8 cellular contexts compared by ENCODE assay signal in the genomic region with DNA sequence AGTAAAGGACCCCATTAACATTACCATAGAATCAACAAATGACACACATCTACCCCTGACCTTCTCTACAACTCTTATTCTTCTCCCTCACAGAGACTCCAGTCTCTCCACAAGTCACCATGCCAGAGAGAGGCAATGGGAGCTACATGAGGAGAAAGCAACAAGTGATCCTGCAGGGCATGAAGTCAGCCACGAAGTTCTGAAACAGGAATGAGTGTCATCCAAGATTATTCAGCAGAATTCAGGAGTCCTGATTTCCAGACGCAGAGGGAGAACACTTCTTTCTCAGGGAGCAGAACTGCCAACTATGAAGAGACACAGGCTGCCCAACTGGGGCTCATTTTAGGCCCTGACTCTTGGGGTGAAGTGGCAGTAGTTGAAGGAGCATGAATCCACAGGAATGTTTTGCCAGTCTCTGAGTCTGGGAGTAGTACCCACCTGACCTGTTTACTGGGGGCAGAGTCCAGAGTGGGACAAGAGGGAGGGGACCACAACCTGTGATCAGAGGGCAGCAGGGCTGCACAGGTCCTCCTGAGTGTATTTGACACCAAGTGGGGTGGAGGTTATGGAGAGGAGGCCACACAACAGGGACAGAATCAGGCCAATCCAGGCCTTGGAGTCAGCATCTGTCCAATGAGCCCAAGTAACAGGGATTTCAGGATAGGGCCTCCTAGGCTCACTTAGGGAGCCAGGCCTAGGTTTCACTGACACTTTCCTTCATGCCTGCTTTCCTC. TPM values are rescaled to one million over a fixed set of nuclear protein-coding genes. Genes with fewer than 3 reads are reported as not detected.
A peak's percentile ranks its signal among the peaks of the same experiment; 100 is the strongest.
DNase-seq lines count a peak whose midpoint lies in the region; ATAC-seq and TF ChIP-seq lines count a peak whose summit lies in the region.

No MANE protein-coding gene starts in this region.

- H3K27ac ChIP-seq in CD4-positive, alpha-beta T cell (ENCODE audit: low read depth, low read length): peak overlapping the region; percentile 80
- H3K27ac ChIP-seq in OCI-LY7 (ENCODE audit: low read depth, low read length, poor library complexity, severe bottlenecking) (peak overlapping the region; percentile 59), endodermal cell (ENCODE audit: low read depth, low read length) (peak overlapping the region; percentile 89)

- H3K36me3 Mint-ChIP-seq in CD4-positive, alpha-beta T cell (ENCODE audit: low read depth): peaks cover 41% of the 10 kb centered on the region
- peaks cover 9% of the 10 kb centered on the region for H3K36me3 Mint-ChIP-seq in endodermal cell (ENCODE audit: low read depth)

- DNase-seq in CD4-positive, alpha-beta T cell: no peak
- no peak for DNase-seq in OCI-LY7 (ENCODE audit: low spot score)
- DNase-seq in endodermal cell: no peak
- no peak for DNase-seq in ureter (ENCODE audit: low spot score)
- DNase-seq in COR-L47 (lab: John Stamatoyannopoulos, UW): no peak
- DNase-seq in NCI-H774 (lab: John Stamatoyannopoulos, UW): no peak

- H3K36me3 ChIP-seq in OCI-LY7 (ENCODE audit: insufficient read depth, low read length) (peaks cover 11% of the 10 kb centered on the region), endodermal cell (ENCODE audit: control insufficient read depth, insufficient read depth, low read length) (peaks cover 9% of the 10 kb centered on the region), neuron (ENCODE audit: insufficient read depth, low read length) (peaks cover 11% of the 10 kb centered on the region)

- H3K4me1 Mint-ChIP-seq in CD4-positive, alpha-beta T cell (ENCODE audit: low read depth): peaks cover 48% of the 10 kb centered on the region
- H3K4me1 Mint-ChIP-seq in endodermal cell: peaks cover 22% of the 10 kb centered on the region

- peaks cover 63% of the 10 kb centered on the region for H3K4me1 ChIP-seq in OCI-LY7 (ENCODE audit: insufficient read depth, low read length, poor library complexity, severe bottlenecking)
- no peaks in the 10 kb centered on the region for H3K4me1 ChIP-seq in endodermal cell (ENCODE audit: control insufficient read depth, insufficient read depth, low read length)
- peaks cover 27% of the 10 kb centered on the region for H3K4me1 ChIP-seq in neuron (ENCODE audit: insufficient read depth, low read length)

- ATAC-seq in CD4-positive, alpha-beta T cell (ENCODE audit: poor library complexity): no peak
- no peak for ATAC-seq in HG03378 (IDR thresholded peaks at IDR 0.05; ENCODE audit: unreplicated experiment)

- peak overlapping the region; percentile 85 for H3K27ac Mint-ChIP-seq in CD4-positive, alpha-beta T cell
- H3K27ac Mint-ChIP-seq in endodermal cell: peak overlapping the region; percentile 97

- intact Hi-C loops in CD4-positive, alpha-beta T cell (cut with DNase I, micrococcal nuclease): loop anchor here (5.0 to 10.0 kb wide), 11 partner anchors 175 to 1878 kb away; a partner anchor contains a TSS
- intact Hi-C loops in OCI-LY7 (cut with micrococcal nuclease; ENCODE audit: unreplicated experiment): loop anchor here (5.0 to 10.0 kb wide), 2 partner anchors 175 to 178 kb away; a partner anchor contains a TSS

- BruUV-seq in OCI-LY7 (replicated peaks; lab: Mats Ljungman, UMichigan): no TSS peak

- peaks cover 22% of the 10 kb centered on the region; the same call in 1 of the 2 replicates for H3K79me2 ChIP-seq in OCI-LY7 (ENCODE audit: insufficient read depth, low read depth, low read length)

- H3K9me3 ChIP-seq in CD4-positive, alpha-beta T cell (ENCODE audit: control insufficient read depth, low read length): no peaks in the 10 kb centered on the region
- H3K9me3 ChIP-seq in OCI-LY7 (ENCODE audit: low read length) (no peaks in the 10 kb centered on the region), endodermal cell (ENCODE audit: control insufficient read depth, low read length) (no peaks in the 10 kb centered on the region), neuron (ENCODE audit: low read length) (no peaks in the 10 kb centered on the region)

- peak overlapping the region; percentile 70 for H3K9ac ChIP-seq in endodermal cell (ENCODE audit: extremely low read depth, low read length, poor library complexity, severe bottlenecking)

- H3K4me3 ChIP-seq in OCI-LY7 (ENCODE audit: low read depth, low read length, poor library complexity, severe bottlenecking): peak overlapping the region; percentile 86
- peak overlapping the region; percentile 96 for H3K4me3 ChIP-seq in endodermal cell (ENCODE audit: low read length)
- H3K4me3 ChIP-seq in neuron (ENCODE audit: low read length): peak overlapping the region; percentile 83

- CTCF ChIA-PET in CD4-positive, alpha-beta T cell (lab: Charles Lee): interaction anchor here (0.5 to 3.2 kb wide), 4 partner anchors 61 to 488 kb away, joined by 3 to 36 read pairs (median 3); no protein-coding TSS in a partner anchor
- CTCF ChIA-PET in OCI-LY7 (lab: Charles Lee; ENCODE audit: unreplicated experiment): no interaction called here

- H4K20me1 ChIP-seq in OCI-LY7 (ENCODE audit: insufficient read depth, low read length): 0 out of 2 replicates have a peak, but pooled peaks cover 4% of the 10 kb centered on the region

- TF ChIP-seq CTCF in CD4-positive, alpha-beta T cell (IDR thresholded peaks at IDR 0.05): no peak
- no peak for TF ChIP-seq CTCF in OCI-LY7 (conservative IDR thresholded peaks at IDR 0.05; ENCODE audit: low read length)
- TF ChIP-seq CTCF in endodermal cell (conservative IDR thresholded peaks at IDR 0.05): no peak

- no peaks in the 10 kb centered on the region for H3K27me3 ChIP-seq in CD4-positive, alpha-beta T cell (ENCODE audit: control insufficient read depth, insufficient read depth, low read length)
- H3K27me3 ChIP-seq in endodermal cell (ENCODE audit: control insufficient read depth, insufficient read depth, low read length, poor library complexity, severe bottlenecking) (no peaks in the 10 kb centered on the region), neuron (ENCODE audit: insufficient read depth, low read length) (no peaks in the 10 kb centered on the region)

- H2AFZ ChIP-seq in OCI-LY7 (ENCODE audit: low read length): no peak overlapping the region
- no peak overlapping the region for H2AFZ ChIP-seq in neuron (ENCODE audit: low read depth, low read length)

- POLR2A ChIA-PET in CD4-positive, alpha-beta T cell (lab: Charles Lee): interaction anchor here (1.7 to 3.0 kb wide), 6 partner anchors 16 to 199 kb away, joined by 5 to 64 read pairs (median 14); a partner anchor contains a TSS
- POLR2A ChIA-PET in OCI-LY7 (lab: Charles Lee): interaction anchor here (1.0 to 2.5 kb wide), 2 partner anchors 115 kb away, joined by 3 to 22 read pairs; no protein-coding TSS in a partner anchor

- no peaks in the 10 kb centered on the region for H3K9me2 ChIP-seq in OCI-LY7 (ENCODE audit: insufficient read depth, low read length)

- no peaks in the 10 kb centered on the region for H3K9me3 Mint-ChIP-seq in CD4-positive, alpha-beta T cell
- H3K9me3 Mint-ChIP-seq in endodermal cell: no peaks in the 10 kb centered on the region

- H3K4me3 Mint-ChIP-seq in CD4-positive, alpha-beta T cell: peak overlapping the region; percentile 90
- peak overlapping the region; percentile 94 for H3K4me3 Mint-ChIP-seq in endodermal cell

- H3K27me3 Mint-ChIP-seq in CD4-positive, alpha-beta T cell: no peaks in the 10 kb centered on the region
- H3K27me3 Mint-ChIP-seq in endodermal cell (ENCODE audit: insufficient read depth): no peaks in the 10 kb centered on the region

- WGBS in endodermal cell (ENCODE audit: insufficient coverage in 1 of 2, insufficient read length in 1 of 2), 2 experiments: 89 to 94% methylated on average over 2 of the region's 2 CpGs

- peak overlapping the region; percentile 91 for H3K4me2 ChIP-seq in OCI-LY7 (ENCODE audit: low read length)

RNA-seq across cellular contexts. Expression of a gene that starts 2.4 kb away (rescaled TPM):
- total RNA-seq in CD4-positive, alpha-beta T cell: 10 to 100 TPM; 28.8 to 30.0 TPM
- total RNA-seq in OCI-LY7 (2014; rRNA removed; shearing (Covaris generic)): 37.0 and 37.8 TPM in 2 replicates
- total RNA-seq in OCI-LY7 (2022) (51.0 and 61.1 TPM in 2 replicates), endodermal cell (10 to 100 TPM; 39.4 to 52.9 TPM), ureter (76.4 TPM)
- 43.6 TPM for polyA plus RNA-seq in endodermal cell (2013, experiment 1 of 2)
- 39.0 TPM for polyA plus RNA-seq in endodermal cell (2013, experiment 2 of 2)

RNA-seq across cellular contexts. Expression of a gene that starts 28.6 kb away (rescaled TPM):
- total RNA-seq in CD4-positive, alpha-beta T cell: 1 to 10 TPM; 1.6 to 1.7 TPM
- 0.22 TPM in 1 of 2 replicates, not detected in the other for total RNA-seq in OCI-LY7 (2014; rRNA removed; shearing (Covaris generic))
- not detected in 2 replicates for total RNA-seq in OCI-LY7 (2022)
- under 1 TPM; 0.09 to 0.22 TPM for total RNA-seq in endodermal cell
- polyA plus RNA-seq in endodermal cell (2013, experiment 1 of 2): 0.04 TPM
- polyA plus RNA-seq in endodermal cell (2013, experiment 2 of 2): not detected
- 0.18 TPM for total RNA-seq in ureter
